ENCODE assay signal across 8 cellular contexts in genomic region chr7:35035511-35035921, GRCh38. TPM values are rescaled to one million over a fixed set of nuclear protein-coding genes. Genes with fewer than 3 reads are reported as not detected.
DNase-seq lines count a peak whose midpoint lies in the region; ATAC-seq and TF ChIP-seq lines count a peak whose summit lies in the region.

No MANE protein-coding gene starts in this region.

- TF ChIP-seq POLR2A in NB4 (IDR thresholded peaks at IDR 0.05; ENCODE audit: extremely low read depth, insufficient read length) = no peak
- no peak for TF ChIP-seq POLR2A in esophagus muscularis mucosa (IDR thresholded peaks at IDR 0.05; ENCODE audit: low read depth)

- H3K36me3 Mint-ChIP-seq in activated B cell treated with CpG ODN at 0.5 μM for 24 hours (ENCODE audit: low read depth) (peaks cover 3% of the 10 kb centered on the region), osteocyte (ENCODE audit: unreplicated experiment) (no peaks in the 10 kb centered on the region)

- no peak for TF ChIP-seq EP300 in esophagus muscularis mucosa (IDR thresholded peaks at IDR 0.05)

- H3K27me3 Mint-ChIP-seq in activated B cell treated with CpG ODN at 0.5 μM for 24 hours = no peaks in the 10 kb centered on the region
- H3K27me3 Mint-ChIP-seq in osteocyte (ENCODE audit: unreplicated experiment) = no peaks in the 10 kb centered on the region

- H3K4me1 Mint-ChIP-seq in activated B cell treated with CpG ODN at 0.5 μM for 24 hours (peaks cover 29% of the 10 kb centered on the region), osteocyte (ENCODE audit: unreplicated experiment) (peaks cover 42% of the 10 kb centered on the region)

- H3K4me3 ChIP-seq in NB4 (ENCODE audit: low read depth, low read length) = peak overlapping the region; percentile 80
- H3K4me3 ChIP-seq in esophagus muscularis mucosa = peak overlapping the region in 1 of 4 donors; percentile 70

- CTCF ChIA-PET in activated B cell treated with CpG ODN at 0.5 μM for 24 hours (lab: Charles Lee) = no interaction called here

- no peaks in the 10 kb centered on the region for H3K9me3 ChIP-seq in esophagus muscularis mucosa

- H3K36me3 ChIP-seq in esophagus muscularis mucosa = no peaks in the 10 kb centered on the region

- H3K4me3 Mint-ChIP-seq in activated B cell treated with CpG ODN at 0.5 μM for 24 hours = peak overlapping the region; percentile 93
- H3K4me3 Mint-ChIP-seq in osteocyte (ENCODE audit: unreplicated experiment) = peak overlapping the region; percentile 98

- no peaks in the 10 kb centered on the region for H3K9me3 Mint-ChIP-seq in activated B cell treated with CpG ODN at 0.5 μM for 24 hours
- H3K9me3 Mint-ChIP-seq in osteocyte (ENCODE audit: unreplicated experiment) = no peaks in the 10 kb centered on the region

- TF ChIP-seq CTCF in NB4 (IDR thresholded peaks at IDR 0.05; ENCODE audit: low read depth, low read length) = no peak
- no peak for TF ChIP-seq CTCF in activated B cell treated with CpG ODN at 0.5 μM for 24 hours (IDR thresholded peaks at IDR 0.05)
- no peak for TF ChIP-seq CTCF in esophagus muscularis mucosa (IDR thresholded peaks at IDR 0.05)
- peak; percentile 23 for TF ChIP-seq CTCF in osteocyte (IDR thresholded peaks at IDR 0.05)

- POLR2A ChIA-PET in activated B cell treated with CpG ODN at 0.5 μM for 24 hours (lab: Charles Lee) = no interaction called here

- H3K27me3 ChIP-seq in esophagus muscularis mucosa = no peaks in the 10 kb centered on the region

- WGBS in esophagus muscularis mucosa = 71% methylated on average over 4 of the region's 4 CpGs

- H3K27ac Mint-ChIP-seq in activated B cell treated with CpG ODN at 0.5 μM for 24 hours = no peak overlapping the region
- peak overlapping the region; percentile 94 for H3K27ac Mint-ChIP-seq in osteocyte (ENCODE audit: unreplicated experiment)

- peaks cover 19 to 28% (median 19%) of the 10 kb centered on the region in 4 donors for H3K4me1 ChIP-seq in esophagus muscularis mucosa

- intact Hi-C loops in activated B cell treated with CpG ODN at 0.5 μM for 24 hours (cut with micrococcal nuclease) (loop anchor here (5.0 to 10.0 kb wide), 2 partner anchors 217 to 1971 kb away; partner anchors contain the start of genes NT5C3A and TBX20), esophagus muscularis mucosa (cut with DNase I) (no loop called here)

- DNase-seq in DMS 273 treated with DMSO at 0.1 percent for 48 hours (lab: John Stamatoyannopoulos, UW) (peak; percentile 60), NB4 (ENCODE audit: low read depth) (peak; percentile 16), activated B cell treated with CpG ODN at 0.5 μM for 24 hours (no peak), esophagus muscularis mucosa (ENCODE audit: extremely low spot score) (peak; percentile 42), osteocyte (ENCODE audit: extremely low spot score, unreplicated experiment) (no peak)

- ATAC-seq in GM19452 (IDR thresholded peaks at IDR 0.05; ENCODE audit: unreplicated experiment) = peak; percentile 14
- no peak for ATAC-seq in activated B cell treated with CpG ODN at 0.5 μM for 24 hours (ENCODE audit: low read depth)
- ATAC-seq in HG03045 (IDR thresholded peaks at IDR 0.05; ENCODE audit: unreplicated experiment) = no peak
- no peak for ATAC-seq in HG02571 (IDR thresholded peaks at IDR 0.05; ENCODE audit: unreplicated experiment)

- H3K27ac ChIP-seq in esophagus muscularis mucosa (replicated peaks in 1 of 4) = no peak overlapping the region

RNA-seq across cellular contexts. Expression of gene DPY19L1, which starts 1.8 kb away (rescaled TPM):
- total RNA-seq in activated B cell treated with CpG ODN at 0.5 μM for 24 hours (10.0 and 13.6 TPM in 2 replicates), esophagus muscularis mucosa (10 to 100 TPM; 10.8 to 14.3 (median 11.8) TPM), osteocyte (37.2 and 39.3 TPM in 2 replicates)

Comparison
In these comparisons a context has a peak if more than half of its experiments do, and no peak if none do; other contexts are left out.
1. DNase-seq: peak in DMS 273 treated with DMSO at 0.1 percent for 48 hours (single experiment), NB4 (single experiment) and esophagus muscularis mucosa (single experiment); none in activated B cell treated with CpG ODN at 0.5 μM for 24 hours (single experiment) and osteocyte (single experiment).